Comparison of ENCODE assay signal across 1 cellular context in the genomic region with DNA sequence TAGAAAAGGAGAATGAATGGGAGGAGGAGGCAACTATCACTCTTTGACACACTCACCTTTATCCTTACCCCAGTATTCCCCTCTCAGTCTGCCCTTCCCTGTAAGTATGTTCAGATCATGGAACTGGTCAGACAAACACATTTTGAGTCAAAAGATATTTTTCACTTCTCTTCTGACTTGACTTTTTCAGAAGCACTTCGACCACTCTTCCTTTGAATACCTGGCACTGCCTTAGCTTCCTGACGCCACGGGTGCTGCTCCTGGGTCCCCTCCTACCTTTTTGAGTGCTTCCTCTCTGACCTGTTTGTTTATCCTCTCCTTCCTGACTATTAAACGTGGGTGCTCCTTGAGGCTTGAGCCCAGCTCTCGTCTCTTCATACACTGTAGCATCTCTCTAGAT.
TF ChIP-seq lines count a peak whose summit lies in the region.

No MANE protein-coding gene starts in this region.

TF ChIP-seq in HEK293, 187 proteins besides CTCF, POLR2A, EP300 and RAD21 (continued from another document):
- TF ChIP-seq, protein P1, sequence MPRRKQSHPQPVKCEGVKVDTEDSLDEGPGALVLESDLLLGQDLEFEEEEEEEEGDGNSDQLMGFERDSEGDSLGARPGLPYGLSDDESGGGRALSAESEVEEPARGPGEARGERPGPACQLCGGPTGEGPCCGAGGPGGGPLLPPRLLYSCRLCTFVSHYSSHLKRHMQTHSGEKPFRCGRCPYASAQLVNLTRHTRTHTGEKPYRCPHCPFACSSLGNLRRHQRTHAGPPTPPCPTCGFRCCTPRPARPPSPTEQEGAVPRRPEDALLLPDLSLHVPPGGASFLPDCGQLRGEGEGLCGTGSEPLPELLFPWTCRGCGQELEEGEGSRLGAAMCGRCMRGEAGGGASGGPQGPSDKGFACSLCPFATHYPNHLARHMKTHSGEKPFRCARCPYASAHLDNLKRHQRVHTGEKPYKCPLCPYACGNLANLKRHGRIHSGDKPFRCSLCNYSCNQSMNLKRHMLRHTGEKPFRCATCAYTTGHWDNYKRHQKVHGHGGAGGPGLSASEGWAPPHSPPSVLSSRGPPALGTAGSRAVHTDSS (tag by site-specific recombination; IDR thresholded peaks at IDR 0.05): no peak
